7 cellular contexts compared by ENCODE assay signal in genomic region chr12:110467847-110468211, GRCh38. TPM values are rescaled to one million over a fixed set of nuclear protein-coding genes. Genes with fewer than 3 reads are reported as not detected.
DNase-seq lines count a peak whose midpoint lies in the region; ATAC-seq and TF ChIP-seq lines count a peak whose summit lies in the region.

No MANE protein-coding gene starts in this region.

- H3K36me3 Mint-ChIP-seq in activated T-helper 17 cell treated with anti-CD3 and anti-CD28 coated beads, Interleukin-2, amount 50 U/mL, for 72 hours (ENCODE audit: low read depth) = peaks cover 69% of the 10 kb centered on the region

- peak overlapping the region; percentile 99 for H3K27ac ChIP-seq in HL-60 (replicated peaks)

- H3K4me3 ChIP-seq in HL-60 (replicated peaks; ENCODE audit: insufficient read depth, low read length) = peak overlapping the region; percentile 95
- peak overlapping the region; percentile 96 for H3K4me3 ChIP-seq in iPS-18c (ENCODE audit: insufficient read depth, low read depth, low read length)

- no peak for ATAC-seq in activated T-helper 17 cell treated with anti-CD3 and anti-CD28 coated beads, Interleukin-2, amount 50 U/mL, for 72 hours (replicated peaks)
- ATAC-seq in stimulated activated naive CD8-positive, alpha-beta T cell treated with anti-CD3 and anti-CD28 coated beads, Interleukin-15, amount 100 ng/mL, for 72 hours = peak; percentile 0

- H3K4me3 Mint-ChIP-seq in activated T-helper 17 cell treated with anti-CD3 and anti-CD28 coated beads, Interleukin-2, amount 50 U/mL, for 72 hours = peak overlapping the region; percentile 87
- peak overlapping the region; percentile 90 to 100 for H3K4me3 Mint-ChIP-seq in stimulated activated naive CD8-positive, alpha-beta T cell treated with anti-CD3 and anti-CD28 coated beads, Interleukin-15, amount 100 ng/mL, for 72 hours

- H3K4me1 Mint-ChIP-seq in activated T-helper 17 cell treated with anti-CD3 and anti-CD28 coated beads, Interleukin-2, amount 50 U/mL, for 72 hours = peaks cover 4% of the 10 kb centered on the region
- H3K4me1 Mint-ChIP-seq in stimulated activated naive CD8-positive, alpha-beta T cell treated with anti-CD3 and anti-CD28 coated beads, Interleukin-15, amount 100 ng/mL, for 72 hours = peaks cover 56% of the 10 kb centered on the region

- H3K9me3 Mint-ChIP-seq in activated T-helper 17 cell treated with anti-CD3 and anti-CD28 coated beads, Interleukin-2, amount 50 U/mL, for 72 hours = no peaks in the 10 kb centered on the region
- no peaks in the 10 kb centered on the region for H3K9me3 Mint-ChIP-seq in stimulated activated naive CD8-positive, alpha-beta T cell treated with anti-CD3 and anti-CD28 coated beads, Interleukin-15, amount 100 ng/mL, for 72 hours

- H3K27ac Mint-ChIP-seq in activated T-helper 17 cell treated with anti-CD3 and anti-CD28 coated beads, Interleukin-2, amount 50 U/mL, for 72 hours = peak overlapping the region; percentile 92
- peak overlapping the region; percentile 98 to 99 for H3K27ac Mint-ChIP-seq in stimulated activated naive CD8-positive, alpha-beta T cell treated with anti-CD3 and anti-CD28 coated beads, Interleukin-15, amount 100 ng/mL, for 72 hours

- H3K27me3 ChIP-seq in HL-60 (ENCODE audit: insufficient read depth, poor library complexity, severe bottlenecking) = no peaks in the 10 kb centered on the region

- DNase-seq in HL-60 (ENCODE audit: low read depth in 1 of 2, low spot score in 1 of 2) (no peak), RKO (ENCODE audit: low spot score) (no peak), DMS53 treated with DMSO at 0.1 percent for 48 hours (lab: John Stamatoyannopoulos, UW; ENCODE audit: unreplicated experiment) (no peak), NCI-H2171 (lab: John Stamatoyannopoulos, UW) (no peak)
- no peak for DNase-seq in stimulated activated naive CD8-positive, alpha-beta T cell treated with anti-CD3 and anti-CD28 coated beads, Interleukin-15, amount 100 ng/mL, for 72 hours

- TF ChIP-seq CTCF in HL-60 (IDR thresholded peaks at IDR 0.05; ENCODE audit: insufficient read depth, low read length) = no peak

- H3K27me3 Mint-ChIP-seq in activated T-helper 17 cell treated with anti-CD3 and anti-CD28 coated beads, Interleukin-2, amount 50 U/mL, for 72 hours = no peaks in the 10 kb centered on the region
- no peaks in the 10 kb centered on the region for H3K27me3 Mint-ChIP-seq in stimulated activated naive CD8-positive, alpha-beta T cell treated with anti-CD3 and anti-CD28 coated beads, Interleukin-15, amount 100 ng/mL, for 72 hours

- no peaks in the 10 kb centered on the region for H3K9me3 ChIP-seq in iPS-18c (ENCODE audit: control insufficient read depth, insufficient read depth, low read length)

RNA-seq across cellular contexts. Expression of gene GPN3, which starts 0.2 kb away (rescaled TPM):
- 10 to 100 TPM; 31.4 to 41.8 TPM for total RNA-seq in activated T-helper 17 cell treated with anti-CD3 and anti-CD28 coated beads, Interleukin-2, amount 50 U/mL, for 72 hours

RNA-seq across cellular contexts. Expression of gene FAM216A, which starts 0.8 kb away (rescaled TPM):
- total RNA-seq in activated T-helper 17 cell treated with anti-CD3 and anti-CD28 coated beads, Interleukin-2, amount 50 U/mL, for 72 hours = 10 to 100 TPM; 29.0 to 37.1 TPM

RNA-seq across cellular contexts. Expression of gene ARPC3, which starts 17.7 kb away (rescaled TPM):
- 100 to 1,000 TPM; 259 to 325 TPM for total RNA-seq in activated T-helper 17 cell treated with anti-CD3 and anti-CD28 coated beads, Interleukin-2, amount 50 U/mL, for 72 hours

RNA-seq across cellular contexts. Expression of gene VPS29, which starts 34.1 kb away (rescaled TPM):
- 100 to 1,000 TPM; 103 to 125 TPM for total RNA-seq in activated T-helper 17 cell treated with anti-CD3 and anti-CD28 coated beads, Interleukin-2, amount 50 U/mL, for 72 hours

RNA-seq across cellular contexts. Expression of gene RAD9B, which starts 34.3 kb away (rescaled TPM):
- total RNA-seq in activated T-helper 17 cell treated with anti-CD3 and anti-CD28 coated beads, Interleukin-2, amount 50 U/mL, for 72 hours = 1 to 10 TPM; 1.5 to 2.5 TPM
